32 cellular contexts compared by ENCODE assay signal in the genomic region with DNA sequence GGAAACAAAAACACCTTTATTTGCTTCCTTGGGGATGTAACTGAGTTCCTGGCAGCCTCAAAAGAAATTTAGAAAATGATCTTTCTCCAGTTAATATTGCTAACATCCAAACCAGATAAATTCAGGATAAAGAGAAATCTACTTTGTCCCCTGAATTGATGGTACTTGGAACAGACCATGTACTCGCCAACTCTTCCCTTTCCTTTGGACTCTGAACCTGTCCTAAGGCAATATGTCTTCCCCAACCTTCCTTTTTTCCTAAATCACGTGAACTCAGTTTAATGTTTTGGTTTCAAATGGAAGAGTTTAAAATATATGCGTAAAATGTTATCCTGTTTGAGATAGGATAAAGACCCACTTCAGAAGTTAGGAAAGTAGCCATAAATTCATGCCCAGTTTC.
"Had no signal": no experiment of that assay in that cellular context is flagged by ENCODE, and none has a peak within 500 bp of the region (broad histone marks: within the 10 kb centered on the region; RNA-seq: fewer than 3 reads in every experiment).

No MANE protein-coding gene starts in this region.

- H3K9ac ChIP-seq: parathyroid adenoma had no signal

- ATAC-seq: naive thymus-derived CD8-positive, alpha-beta T cell; natural killer cell treated with Interleukin-12 subunit alpha and Interleukin-12 subunit beta and Interleukin-15 and Interleukin-18, amount 100 ng/mL, for 72 hours; psoas muscle; right cardiac atrium; stimulated activated effector memory CD8-positive, alpha-beta T cell treated with anti-CD3 and anti-CD28 coated beads, Interleukin-12 subunit alpha, Interleukin-12 subunit beta, amount 100 ng/mL, for 72 hours; stimulated activated naive B cell treated with anti-CD40 and anti-IgM and Interleukin-4, amounts not matched to agents 10 μg/mL and 1 μg/mL and 100 μg/mL, for 72 hours; upper lobe of right lung had no signal

- H3K27me3 Mint-ChIP-seq: naive thymus-derived CD8-positive, alpha-beta T cell; natural killer cell treated with Interleukin-12 subunit alpha and Interleukin-12 subunit beta and Interleukin-15 and Interleukin-18, amount 100 ng/mL, for 72 hours; progenitor cell of endocrine pancreas; stimulated activated naive B cell treated with anti-CD40 and anti-IgM and Interleukin-4, amounts not matched to agents 10 μg/mL and 1 μg/mL and 100 μg/mL, for 72 hours; stimulated activated naive CD8-positive, alpha-beta T cell treated with anti-CD3 and anti-CD28 coated beads, Interleukin-15, Interleukin-2, amounts not matched to agents 100 ng/mL and 50 ng/mL, for 24 hours; type B pancreatic cell had no signal

- H3K9me3 Mint-ChIP-seq: naive thymus-derived CD8-positive, alpha-beta T cell; natural killer cell treated with Interleukin-12 subunit alpha and Interleukin-12 subunit beta and Interleukin-15 and Interleukin-18, amount 100 ng/mL, for 72 hours; nephron progenitor cell; neural crest cell; stimulated activated effector memory CD8-positive, alpha-beta T cell treated with anti-CD3 and anti-CD28 coated beads, Interleukin-12 subunit alpha, Interleukin-12 subunit beta, amount 100 ng/mL, for 72 hours; stimulated activated naive B cell treated with anti-CD40 and anti-IgM and Interleukin-4, amounts not matched to agents 10 μg/mL and 1 μg/mL and 100 μg/mL, for 72 hours; stimulated activated naive CD8-positive, alpha-beta T cell treated with anti-CD3 and anti-CD28 coated beads, Interleukin-15, Interleukin-2, amounts not matched to agents 100 ng/mL and 50 ng/mL, for 24 hours; type B pancreatic cell had no signal

- H3K9me3 ChIP-seq: neutrophil, ovary, psoas muscle, right lobe of liver, sigmoid colon, stomach, suprapubic skin, testis, tibial artery, transverse colon, upper lobe of right lung, uterus had no signal

- H3K36me3 ChIP-seq: neutrophil, ovary, uterus had no signal

- H2AFZ ChIP-seq: parathyroid adenoma had no signal

- H3K27ac Mint-ChIP-seq: natural killer cell treated with Interleukin-12 subunit alpha and Interleukin-12 subunit beta and Interleukin-15 and Interleukin-18, amount 100 ng/mL, for 72 hours; nephron progenitor cell; progenitor cell of endocrine pancreas; stimulated activated effector memory CD8-positive, alpha-beta T cell treated with anti-CD3 and anti-CD28 coated beads, Interleukin-12 subunit alpha, Interleukin-12 subunit beta, amount 100 ng/mL, for 72 hours; stimulated activated naive B cell treated with anti-CD40 and anti-IgM and Interleukin-4, amounts not matched to agents 10 μg/mL and 1 μg/mL and 100 μg/mL, for 72 hours; stimulated activated naive CD8-positive, alpha-beta T cell treated with anti-CD3 and anti-CD28 coated beads, Interleukin-15, Interleukin-2, amounts not matched to agents 100 ng/mL and 50 ng/mL, for 24 hours; type B pancreatic cell had no signal

- FAIRE-seq: small intestine had no signal

- H3K4me1 Mint-ChIP-seq: naive thymus-derived CD8-positive, alpha-beta T cell; neural crest cell; stimulated activated effector memory CD8-positive, alpha-beta T cell treated with anti-CD3 and anti-CD28 coated beads, Interleukin-12 subunit alpha, Interleukin-12 subunit beta, amount 100 ng/mL, for 72 hours; stimulated activated naive B cell treated with anti-CD40 and anti-IgM and Interleukin-4, amounts not matched to agents 10 μg/mL and 1 μg/mL and 100 μg/mL, for 72 hours had no signal

- H3K4me3 Mint-ChIP-seq: naive thymus-derived CD8-positive, alpha-beta T cell; natural killer cell treated with Interleukin-12 subunit alpha and Interleukin-12 subunit beta and Interleukin-15 and Interleukin-18, amount 100 ng/mL, for 72 hours; nephron progenitor cell; neural crest cell; stimulated activated effector memory CD8-positive, alpha-beta T cell treated with anti-CD3 and anti-CD28 coated beads, Interleukin-12 subunit alpha, Interleukin-12 subunit beta, amount 100 ng/mL, for 72 hours; stimulated activated naive B cell treated with anti-CD40 and anti-IgM and Interleukin-4, amounts not matched to agents 10 μg/mL and 1 μg/mL and 100 μg/mL, for 72 hours; stimulated activated naive CD8-positive, alpha-beta T cell treated with anti-CD3 and anti-CD28 coated beads, Interleukin-15, Interleukin-2, amounts not matched to agents 100 ng/mL and 50 ng/mL, for 24 hours; type B pancreatic cell had no signal

- H3K27ac ChIP-seq: neutrophil, ovary, parathyroid adenoma, psoas muscle, sigmoid colon, stomach, suprapubic skin, testis, tibial artery, transverse colon, upper lobe of right lung, uterus had no signal

- H3K79me2 ChIP-seq: parathyroid adenoma had no signal

- H3K4me3 ChIP-seq: ovary, psoas muscle, right lobe of liver, sigmoid colon, stomach, suprapubic skin, testis, tibial artery, transverse colon, upper lobe of right lung, uterus had no signal

- H3K27me3 ChIP-seq: neutrophil, ovary, right lobe of liver, sigmoid colon, stomach, suprapubic skin, testis, tibial artery, transverse colon, upper lobe of right lung, uterus had no signal

- H3K4me1 ChIP-seq: parathyroid adenoma, psoas muscle, sigmoid colon, stomach, suprapubic skin, testis, tibial artery, transverse colon, upper lobe of right lung, uterus had no signal

- DNase-seq: naive thymus-derived CD8-positive, alpha-beta T cell; nephron progenitor cell; nucleus accumbens; ovary; posterior cingulate gyrus; psoas muscle; right cardiac atrium; right lobe of liver; sigmoid colon; small intestine; stimulated activated CD4-positive, alpha-beta T cell treated with anti-CD3 and anti-CD28 coated beads, Interleukin-15, amount 100 ng/mL, for 24 hours; stimulated activated CD4-positive, alpha-beta T cell treated with anti-CD3 and anti-CD28 coated beads, Interleukin-2, amount 100 ng/mL, for 24 hours; stimulated activated CD4-positive, alpha-beta T cell treated with anti-CD3 and anti-CD28 coated beads, Interleukin-2, amount 100 ng/mL, for 48 hours; stimulated activated CD4-positive, alpha-beta T cell treated with anti-CD3 and anti-CD28 coated beads, Interleukin-4, amount 100 ng/mL, for 24 hours; stimulated activated naive B cell treated with anti-CD40 and anti-IgM and Interleukin-4, amounts not matched to agents 10 μg/mL and 1 μg/mL and 100 μg/mL, for 72 hours; stimulated activated naive CD4-positive, alpha-beta T cell treated with Interleukin-2 at 50 U/mL for 16 hours; stomach; substantia nigra; tibial artery; transverse colon; upper lobe of right lung; uterus had no signal
